Comparison of ENCODE assay signal across 9 cellular contexts in genomic region chr16:68444058-68444657, GRCh38. TPM values are rescaled to one million over a fixed set of nuclear protein-coding genes. Genes with fewer than 3 reads are reported as not detected.
DNase-seq lines count a peak whose midpoint lies in the region; ATAC-seq and TF ChIP-seq lines count a peak whose summit lies in the region.
"Had no signal": no experiment of that assay in that cellular context is flagged by ENCODE, and none has a peak within 500 bp of the region (broad histone marks: within the 10 kb centered on the region; RNA-seq: fewer than 3 reads in every experiment).

No MANE protein-coding gene starts in this region.

- H3K27ac ChIP-seq in colonic mucosa (no peak overlapping the region), gastroesophageal sphincter (no peak overlapping the region)

- H3K4me3 ChIP-seq in colonic mucosa (no peak overlapping the region), gastroesophageal sphincter (no peak overlapping the region)

- peak; percentile 58 for DNase-seq in GM03348 (ENCODE audit: low spot score)
- peak; percentile 29 for DNase-seq in LoVo (ENCODE audit: low spot score)
- DNase-seq in colonic mucosa: peak; percentile 57
- DNase-seq in myocyte (ENCODE audit: low read depth): peak; percentile 69
- DNase-seq in GM19238 (ENCODE audit: insufficient read length, low spot score): no peak
- DNase-seq: activated naive CD8-positive, alpha-beta T cell treated with anti-CD3 and anti-CD28 coated beads, Interleukin-2, amount 50 U/mL, for 24 hours had no signal

- H3K4me1 ChIP-seq in colonic mucosa: peaks cover 8% of the 10 kb centered on the region
- peaks cover 2 to 30% (median 19%) of the 10 kb centered on the region in 3 donors for H3K4me1 ChIP-seq in gastroesophageal sphincter

- no peak for TF ChIP-seq POLR2A in gastroesophageal sphincter (IDR thresholded peaks at IDR 0.05)

- H3K36me3 ChIP-seq in colonic mucosa (no peaks in the 10 kb centered on the region), gastroesophageal sphincter (no peaks in the 10 kb centered on the region)

- ATAC-seq in HG02759 (IDR thresholded peaks at IDR 0.05; ENCODE audit: unreplicated experiment): no peak
- no peak for ATAC-seq in HG02642 (IDR thresholded peaks at IDR 0.05; ENCODE audit: poor library complexity, unreplicated experiment)
- no peak for ATAC-seq in gastroesophageal sphincter
- ATAC-seq: activated naive CD8-positive, alpha-beta T cell treated with anti-CD3 and anti-CD28 coated beads, Interleukin-2, amount 50 U/mL, for 24 hours had no signal

- no peak for TF ChIP-seq EP300 in gastroesophageal sphincter (IDR thresholded peaks at IDR 0.05)

- intact Hi-C loops in colonic mucosa (cut with DNase I): no loop called here

- no peaks in the 10 kb centered on the region for H3K9me3 ChIP-seq in colonic mucosa
- H3K9me3 ChIP-seq in gastroesophageal sphincter: no peaks in the 10 kb centered on the region

- H3K27me3 ChIP-seq in colonic mucosa (peaks cover 10% of the 10 kb centered on the region), gastroesophageal sphincter (peaks cover 53% of the 10 kb centered on the region)

- no peak for TF ChIP-seq CTCF in colonic mucosa (IDR thresholded peaks at IDR 0.05)
- TF ChIP-seq CTCF in gastroesophageal sphincter (IDR thresholded peaks at IDR 0.05): no peak

- no peak overlapping the region for H3K9ac ChIP-seq in colonic mucosa (ENCODE audit: low read depth in 2 of 2, low read length in 2 of 2)

- 14 to 50% methylated on average over 1 to 3 of the region's 3 CpGs for WGBS in gastroesophageal sphincter (ENCODE audit: low coverage in 1 of 2), 2 donors

RNA-seq across cellular contexts. Expression of gene SMPD3, which starts 4.2 kb away (rescaled TPM):
- total RNA-seq in colonic mucosa: 10 to 100 TPM; 71.1 to 76.5 TPM
- 0.05 TPM in 1 of 2 replicates, not detected in the other for total RNA-seq in myocyte
- 0.53 TPM for polyA plus RNA-seq in myocyte (2012)
- total RNA-seq in gastroesophageal sphincter: under 1 TPM in 3 of 4 donors, not detected in 1; 0.08 to 0.94 (median 0.77) TPM

Comparison
In these comparisons a context has a peak if more than half of its experiments do, and no peak if none do; other contexts are left out.
1. RNA of gene SMPD3, which starts 4.2 kb away (total RNA-seq): 71.1 to 76.5 TPM in colonic mucosa; 0.08 to 0.94 TPM in gastroesophageal sphincter and 0.05 TPM in myocyte; every median in the first group is over 10 times any median in the second.